Comparison of ENCODE assay signal across 17 cellular contexts in genomic region chr10:2037966-2038493, GRCh38.
"Had no signal": no experiment of that assay in that cellular context is flagged by ENCODE, and none has a peak within 500 bp of the region (broad histone marks: within the 10 kb centered on the region; RNA-seq: fewer than 3 reads in every experiment).

No MANE protein-coding gene starts in this region.

- DNase-seq: activated CD4-positive, alpha-beta memory T cell treated with anti-CD3 and anti-CD28 coated beads for 36 hours; activated CD4-positive, alpha-beta T cell treated with anti-CD3 and anti-CD28 coated beads for 1 hour; activated naive CD4-positive, alpha-beta T cell treated with Interleukin-2 at 50 U/mL for 16 hours; activated naive CD8-positive, alpha-beta T cell treated with anti-CD3 and anti-CD28 coated beads for 36 hours; activated T-cell treated with anti-CD3 and anti-CD28 coated beads, Interleukin-2, amount 50 U/mL, for 48 hours; colonic mucosa; dorsolateral prefrontal cortex; effector memory CD8-positive, alpha-beta T cell; foreskin melanocyte; kidney; lower lobe of right lung; stimulated activated CD4-positive, alpha-beta T cell treated with anti-CD3 and anti-CD28 coated beads, Interleukin-4, amount 100 ng/mL, for 1 hour; stimulated activated naive CD4-positive, alpha-beta T cell; upper lobe of left lung had no signal

- ATAC-seq: effector memory CD8-positive, alpha-beta T cell; esophagus mucosa; left lobe of liver; lower lobe of right lung; naive thymus-derived CD4-positive, alpha-beta T cell had no signal
